Comparison of ENCODE assay signal across 7 cellular contexts in genomic region chr6:26043389-26044139, GRCh38. TPM values are rescaled to one million over a fixed set of nuclear protein-coding genes. Genes with fewer than 3 reads are reported as not detected.
DNase-seq lines count a peak whose midpoint lies in the region; ATAC-seq, FAIRE-seq and TF ChIP-seq lines count a peak whose summit lies in the region.

No MANE protein-coding gene starts in this region.

- H3K4me1 ChIP-seq in endothelial cell of umbilical vein (ENCODE audit: control insufficient read depth, extremely low read depth, insufficient read depth, low read length): peaks cover 19% of the 10 kb centered on the region
- H3K4me1 ChIP-seq in testis: no peaks in the 10 kb centered on the region

- CTCF ChIA-PET in endothelial cell of umbilical vein (lab: Charles Lee): interaction anchor here (0.7 to 2.4 kb wide), 14 partner anchors 9 to 173 kb away, joined by 3 to 53 read pairs (median 4); a partner anchor contains a TSS

- FAIRE-seq in endothelial cell of umbilical vein (lab: Jason Lieb, UNC): peak; percentile 90

- 0 to 6% methylated on average over 30 to 32 of the region's 32 CpGs for WGBS in testis, 2 donors

- H4K20me1 ChIP-seq in endothelial cell of umbilical vein (replicated peaks; ENCODE audit: control insufficient read depth, extremely low read depth, insufficient read depth, low read length): no peaks in the 10 kb centered on the region

- H3K4me3 ChIP-seq in endothelial cell of umbilical vein (replicated peaks in 1 of 3; ENCODE audit: insufficient read depth in 1 of 3, low read depth in 1 of 3, low read length in 3 of 3) (peak overlapping the region in 2 of 3 experiments; percentile 34 to 62), testis (peak overlapping the region; percentile 39 to 60)

- H3K27me3 ChIP-seq in endothelial cell of umbilical vein (ENCODE audit: control insufficient read depth in 2 of 2, insufficient read depth in 2 of 2, low read length in 2 of 2) (no peaks in the 10 kb centered on the region), testis (no peaks in the 10 kb centered on the region)

- POLR2A ChIA-PET in endothelial cell of umbilical vein (lab: Charles Lee): interaction anchor here (0.7 to 3.2 kb wide), 15 partner anchors 11 to 1103 kb away, joined by 3 to 75 read pairs (median 6); a partner anchor contains a TSS

- dilution Hi-C loops in endothelial cell of umbilical vein (cut with MboI; ENCODE audit: extremely low pct_ligation_motif_present, low sequenced_read_pairs): no loop called here

- TF ChIP-seq CTCF in endothelial cell of umbilical vein (IDR thresholded peaks at IDR 0.05; ENCODE audit: extremely low read depth in 1 of 2, insufficient read depth in 1 of 2, low read depth in 1 of 2, low read length in 2 of 2) (no peak), testis (IDR thresholded peaks at IDR 0.05) (no peak)

- H3K9me1 ChIP-seq in endothelial cell of umbilical vein (replicated peaks; ENCODE audit: control insufficient read depth, extremely low read depth, insufficient read depth, low read length): no peaks in the 10 kb centered on the region

- H3K9me3 ChIP-seq in endothelial cell of umbilical vein (replicated peaks; ENCODE audit: control insufficient read depth, insufficient read depth, low read length) (no peaks in the 10 kb centered on the region), testis (no peaks in the 10 kb centered on the region)

- H3K4me2 ChIP-seq in endothelial cell of umbilical vein (ENCODE audit: insufficient read depth, low read length): peak overlapping the region; percentile 74

- intact Hi-C loops in endothelial cell of umbilical vein (cut with micrococcal nuclease): loop anchor here (1.0 kb wide), 2 partner anchors 10 to 23 kb away; a partner anchor contains a TSS
- intact Hi-C loops in testis (cut with DNase I; ENCODE audit: low total_unique reads): no loop called here

- H3K36me3 ChIP-seq in endothelial cell of umbilical vein (ENCODE audit: control insufficient read depth in 2 of 2, extremely low read depth in 1 of 2, insufficient read depth in 2 of 2, low read length in 2 of 2): no peaks in the 10 kb centered on the region
- H3K36me3 ChIP-seq in testis (ENCODE audit: low read depth, missing control alignments): no peaks in the 10 kb centered on the region

- peak overlapping the region; percentile 33 for H2AFZ ChIP-seq in endothelial cell of umbilical vein (ENCODE audit: low read depth, low read length)

- H3K79me2 ChIP-seq in endothelial cell of umbilical vein (ENCODE audit: control insufficient read depth, insufficient read depth, low read length): no peaks in the 10 kb centered on the region

- peak; percentile 96 for DNase-seq in NCI-H2171 treated with DMSO at 0.1 percent for 48 hours (lab: John Stamatoyannopoulos, UW)
- peak; percentile 54 to 63 (median 59) for DNase-seq in activated CD8-positive, alpha-beta memory T cell treated with anti-CD3 and anti-CD28 coated beads for 48 hours (ENCODE audit: low read depth in 2 of 3, low spot score in 2 of 3)
- DNase-seq in endothelial cell of umbilical vein (ENCODE audit: low read depth, low spot score): peak; percentile 96
- peak; percentile 89 for DNase-seq in mucosa of gallbladder (ENCODE audit: low spot score)
- DNase-seq in testis: peak; percentile 91

- H3K27ac ChIP-seq in endothelial cell of umbilical vein (ENCODE audit: insufficient read depth, low read depth, low read length): peak overlapping the region; percentile 92
- peak overlapping the region; percentile 89 to 95 for H3K27ac ChIP-seq in testis

- TSS peak; percentile 99 for BruUV-seq in endothelial cell of umbilical vein (replicated peaks; lab: Mats Ljungman, UMichigan)

- TF ChIP-seq POLR2A in GM18505 (IDR thresholded peaks at IDR 0.05; ENCODE audit: borderline replicate concordance, extremely low read depth, insufficient read depth, insufficient read length) (peak; percentile 84), endothelial cell of umbilical vein (IDR thresholded peaks at IDR 0.05; ENCODE audit: low read depth, low read length) (peak; percentile 89), testis (IDR thresholded peaks at IDR 0.05) (peak; percentile 99)

- peak; percentile 63 for ATAC-seq in GM18505 (IDR thresholded peaks at IDR 0.05; ENCODE audit: unreplicated experiment)
- ATAC-seq in HG02885 (IDR thresholded peaks at IDR 0.05; ENCODE audit: poor library complexity, unreplicated experiment): peak; percentile 72

- H3K9ac ChIP-seq in endothelial cell of umbilical vein (replicated peaks; ENCODE audit: extremely low read depth, insufficient read depth, low read length): peak overlapping the region; percentile 70

TF ChIP-seq in endothelial cell of umbilical vein, 7 proteins besides CTCF, POLR2A, EP300 and RAD21:
- TF ChIP-seq MYC (IDR thresholded peaks at IDR 0.05; ENCODE audit: low read depth, low read length) (no peak), JUN (IDR thresholded peaks at IDR 0.05; ENCODE audit: borderline replicate concordance, insufficient read depth, insufficient read length, low read depth) (no peak), GATA2 (IDR thresholded peaks at IDR 0.05; ENCODE audit: insufficient read depth, insufficient read length, low read depth, low read length) (no peak), POLR2AphosphoS5 (IDR thresholded peaks at IDR 0.05; ENCODE audit: insufficient read depth, low read depth, low read length) (peak; percentile 72), EZH2 (IDR thresholded peaks at IDR 0.05; ENCODE audit: borderline replicate concordance, low read depth, low read length, severe bottlenecking) (no peak), MAX (IDR thresholded peaks at IDR 0.05; ENCODE audit: insufficient read depth, insufficient read length) (no peak), FOS (IDR thresholded peaks at IDR 0.05; ENCODE audit: borderline replicate concordance, insufficient read depth, low read length) (no peak)

RNA-seq across cellular contexts. Expression of gene HFE, which starts 43.7 kb away (rescaled TPM):
- total RNA-seq in endothelial cell of umbilical vein (5.6 and 6.3 TPM in 2 replicates), mucosa of gallbladder (19.1 TPM), testis (1 to 10 TPM; 4.1 to 5.1 TPM)
- polyA plus RNA-seq in endothelial cell of umbilical vein (5.4 and 8.1 TPM in 2 replicates), testis (ENCODE audit: insufficient read depth, low read depth, low replicate concordance) (4.8 TPM)
- polyA plus RNA-seq in endothelial cell of umbilical vein (2011; cell fraction: cytosol; rRNA removed): 5.6 and 6.1 TPM in 2 replicates
- 8.0 and 9.1 TPM in 2 replicates for polyA plus RNA-seq in endothelial cell of umbilical vein (2011; cell fraction: nucleus; rRNA removed)
- 5.1 and 5.8 TPM in 2 replicates for polyA plus RNA-seq in endothelial cell of umbilical vein (2012)
- polyA minus RNA-seq in endothelial cell of umbilical vein: 8.0 and 18.5 TPM in 2 replicates
- 9.4 TPM for polyA minus RNA-seq in endothelial cell of umbilical vein (2011; cell fraction: cytosol; rRNA and poly(A)+ RNA removed)
- 3.7 and 3.9 TPM in 2 replicates for polyA minus RNA-seq in endothelial cell of umbilical vein (2011; cell fraction: nucleus; rRNA and poly(A)+ RNA removed)

Comparison
In these comparisons a context has a peak if more than half of its experiments do, and no peak if none do; other contexts are left out.
1. Peak in every context shown above with its lines: DNase-seq, ATAC-seq, H3K4me3 ChIP-seq and H3K27ac ChIP-seq.